ENCODE assay signal across 19 cellular contexts in the genomic region with DNA sequence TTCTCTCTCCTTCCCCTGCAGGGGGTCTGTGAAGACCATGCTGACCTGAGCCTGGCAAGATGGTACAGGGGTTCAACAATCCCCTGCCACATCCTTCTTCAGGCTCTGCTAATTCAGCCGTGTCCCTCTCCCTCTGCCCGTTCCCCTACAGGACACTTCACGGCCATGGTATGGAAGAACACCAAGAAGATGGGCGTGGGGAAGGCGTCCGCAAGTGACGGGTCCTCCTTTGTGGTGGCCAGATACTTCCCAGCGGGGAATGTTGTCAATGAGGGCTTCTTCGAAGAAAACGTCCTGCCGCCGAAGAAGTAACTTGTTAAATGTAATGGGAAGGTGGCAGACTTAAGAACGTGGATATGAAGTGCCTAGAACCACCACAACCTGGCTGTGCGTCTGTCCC. TPM values are rescaled to one million over a fixed set of nuclear protein-coding genes. Genes with fewer than 3 reads are reported as not detected.
DNase-seq lines count a peak whose midpoint lies in the region; ATAC-seq and TF ChIP-seq lines count a peak whose summit lies in the region.
"Had no signal": no experiment of that assay in that cellular context is flagged by ENCODE, and none has a peak within 500 bp of the region (broad histone marks: within the 10 kb centered on the region; RNA-seq: fewer than 3 reads in every experiment).

No MANE protein-coding gene starts in this region.

- H3K4me1 ChIP-seq in heart right ventricle = peaks cover 8 to 67% (median 30%) of the 10 kb centered on the region in 9 donors
- H3K4me1 ChIP-seq in endodermal cell (ENCODE audit: control insufficient read depth, insufficient read depth, low read length) = peaks cover 14% of the 10 kb centered on the region
- peaks cover 20% of the 10 kb centered on the region for H3K4me1 ChIP-seq in neural progenitor cell
- H3K4me1 ChIP-seq in uterus = peaks cover 0 to 33% of the 10 kb centered on the region in 2 donors
- H3K4me1 ChIP-seq: foreskin keratinocyte had no signal

- H3K9me3 Mint-ChIP-seq in endodermal cell (peaks cover 14% of the 10 kb centered on the region), neural progenitor cell (peaks cover 12% of the 10 kb centered on the region)
- H3K9me3 Mint-ChIP-seq: activated T-helper 17 cell treated with anti-CD3 and anti-CD28 coated beads, Interleukin-2, amount 50 U/mL, for 72 hours had no signal

- TF ChIP-seq CTCF in heart right ventricle (IDR thresholded peaks at IDR 0.05) (no peak), endodermal cell (conservative IDR thresholded peaks at IDR 0.05) (no peak), neural progenitor cell (IDR thresholded peaks at IDR 0.05) (no peak), uterus (IDR thresholded peaks at IDR 0.05) (no peak)

- H3K9ac ChIP-seq in endodermal cell (ENCODE audit: extremely low read depth, low read length, poor library complexity, severe bottlenecking) (no peak overlapping the region), neural progenitor cell (no peak overlapping the region)

- DNase-seq in heart right ventricle (no peak), Right ventricle myocardium inferior (ENCODE audit: missing footprints) (no peak), endodermal cell (peak; percentile 61), neural progenitor cell (ENCODE audit: low spot score) (no peak), uterus (no peak), NCI-H187 (lab: John Stamatoyannopoulos, UW) (no peak), caudate nucleus (lab: John Stamatoyannopoulos, UW) (no peak), putamen (ENCODE audit: low spot score) (no peak)
- DNase-seq: cerebellar nuclear complex; foreskin keratinocyte; NCI-H69; PC-9; stimulated activated CD4-positive, alpha-beta T cell treated with anti-CD3 and anti-CD28 coated beads, Interleukin-4, amount 100 ng/mL, for 24 hours; upper lobe of left lung had no signal

- peaks cover 27% of the 10 kb centered on the region for H3K36me3 Mint-ChIP-seq in endodermal cell (ENCODE audit: low read depth)
- peaks cover 7% of the 10 kb centered on the region for H3K36me3 Mint-ChIP-seq in neural progenitor cell

- peaks cover 0 to 27% (median 0%) of the 10 kb centered on the region in 9 donors for H3K36me3 ChIP-seq in heart right ventricle
- H3K36me3 ChIP-seq in endodermal cell (ENCODE audit: control insufficient read depth, insufficient read depth, low read length) = peaks cover 20% of the 10 kb centered on the region
- H3K36me3 ChIP-seq in neural progenitor cell = no peaks in the 10 kb centered on the region
- no peaks in the 10 kb centered on the region for H3K36me3 ChIP-seq in uterus
- H3K36me3 ChIP-seq: upper lobe of left lung had no signal

- H3K4me3 Mint-ChIP-seq in endodermal cell (no peak overlapping the region), neural progenitor cell (no peak overlapping the region)
- H3K4me3 Mint-ChIP-seq: activated T-helper 17 cell treated with anti-CD3 and anti-CD28 coated beads, Interleukin-2, amount 50 U/mL, for 72 hours; neural crest cell had no signal

- H3K79me2 ChIP-seq in neural progenitor cell (ENCODE audit: low read depth) = no peaks in the 10 kb centered on the region

- H3K27ac Mint-ChIP-seq in endodermal cell = peak overlapping the region; percentile 72
- peak overlapping the region; percentile 57 for H3K27ac Mint-ChIP-seq in neural progenitor cell

- TF ChIP-seq POLR2A in uterus (IDR thresholded peaks at IDR 0.05) = no peak

- peaks cover 0 to 6% (median 0%) of the 10 kb centered on the region in 7 donors for H3K27me3 ChIP-seq in heart right ventricle
- H3K27me3 ChIP-seq in endodermal cell (ENCODE audit: control insufficient read depth, insufficient read depth, low read length, poor library complexity, severe bottlenecking) = no peaks in the 10 kb centered on the region
- no peaks in the 10 kb centered on the region for H3K27me3 ChIP-seq in neural progenitor cell
- H3K27me3 ChIP-seq in uterus = no peaks in the 10 kb centered on the region
- H3K27me3 ChIP-seq: foreskin keratinocyte, upper lobe of left lung had no signal

- H4K20me1 ChIP-seq in neural progenitor cell (ENCODE audit: low read depth) = no peaks in the 10 kb centered on the region

- H3K4me2 ChIP-seq in neural progenitor cell = no peak overlapping the region
- H3K4me2 ChIP-seq: PC-9 had no signal

- H3K4me3 ChIP-seq in heart right ventricle = no peak overlapping the region
- no peak overlapping the region for H3K4me3 ChIP-seq in endodermal cell (ENCODE audit: low read length)
- no peak overlapping the region for H3K4me3 ChIP-seq in neural progenitor cell
- no peak overlapping the region for H3K4me3 ChIP-seq in uterus
- H3K4me3 ChIP-seq: lung, PC-9, upper lobe of left lung had no signal

- ATAC-seq in heart right ventricle (no peak), Right ventricle myocardium inferior (no peak)
- ATAC-seq: activated T-helper 17 cell treated with anti-CD3 and anti-CD28 coated beads, Interleukin-2, amount 50 U/mL, for 72 hours; foreskin keratinocyte had no signal

- H3F3A ChIP-seq in neural progenitor cell (ENCODE audit: low read depth) = peaks cover 30% of the 10 kb centered on the region

- H3K27ac ChIP-seq in heart right ventricle = peak overlapping the region in 8 of 10 donors; percentile 7 to 90 (median 78)
- H3K27ac ChIP-seq in endodermal cell (ENCODE audit: low read depth, low read length) = peak overlapping the region; percentile 6
- H3K27ac ChIP-seq in neural progenitor cell = no peak overlapping the region
- peak overlapping the region; percentile 86 to 96 for H3K27ac ChIP-seq in uterus
- no peak overlapping the region for H3K27ac ChIP-seq in caudate nucleus (ENCODE audit: low read depth, low read length)
- H3K27ac ChIP-seq: foreskin keratinocyte, PC-9 had no signal

- intact Hi-C loops in heart right ventricle (cut with DNase I) (loop anchor here in 2 of 10 donors (10.0 kb wide), 2 partner anchors 147 to 207 kb away; a partner anchor contains a TSS), Right ventricle myocardium inferior (cut with DNase I) (no loop called here), uterus (cut with DNase I; ENCODE audit: low total_unique reads) (loop anchor here (10.0 kb wide), 1 partner anchor 57 kb away; no protein-coding TSS in a partner anchor)

- H3K27me3 Mint-ChIP-seq in endodermal cell (ENCODE audit: insufficient read depth) (peaks cover 2% of the 10 kb centered on the region), neural progenitor cell (ENCODE audit: insufficient read depth, low read depth) (peaks cover 13% of the 10 kb centered on the region)
- H3K27me3 Mint-ChIP-seq: activated T-helper 17 cell treated with anti-CD3 and anti-CD28 coated beads, Interleukin-2, amount 50 U/mL, for 72 hours had no signal

- WGBS in heart right ventricle, 2 donors = 92 to 93% methylated on average over 14 of the region's 14 CpGs
- 82 to 89% methylated on average over 12 to 14 of the region's 14 CpGs for WGBS in endodermal cell (ENCODE audit: insufficient coverage in 1 of 2, insufficient read length in 1 of 2), 2 experiments

- H2AFZ ChIP-seq in neural progenitor cell (replicated peaks) = no peak overlapping the region
- H2AFZ ChIP-seq: PC-9 had no signal

- H3K9me3 ChIP-seq in heart right ventricle (no peaks in the 10 kb centered on the region), endodermal cell (ENCODE audit: control insufficient read depth, low read length) (peaks cover 18% of the 10 kb centered on the region), neural progenitor cell (ENCODE audit: low read depth) (no peaks in the 10 kb centered on the region), uterus (no peaks in the 10 kb centered on the region)
- H3K9me3 ChIP-seq: upper lobe of left lung had no signal

- H3K4me1 Mint-ChIP-seq in endodermal cell (peaks cover 27% of the 10 kb centered on the region), neural progenitor cell (peaks cover 35% of the 10 kb centered on the region)

RNA-seq across cellular contexts. Expression of a gene that starts 7.0 kb away (rescaled TPM):
- total RNA-seq in heart right ventricle (under 1 TPM in 1 of 10 donors, not detected in 9; 0.15 TPM), Right ventricle myocardium inferior (not detected), endodermal cell (under 1 TPM; 0.18 to 0.35 TPM), neural progenitor cell (ENCODE audit: low replicate concordance) (not detected in 2 replicates), uterus (1 to 10 TPM in 2 of 4 donors, under 1 TPM in 2; 0.26 to 1.6 (median 0.99) TPM)
- polyA plus RNA-seq in heart right ventricle = under 1 TPM in 1 of 2 donors, not detected in 1; 0.12 TPM
- not detected for polyA plus RNA-seq in endodermal cell (2013, experiment 1 of 2)
- polyA plus RNA-seq in endodermal cell (2013, experiment 2 of 2) = not detected
- total RNA-seq: A673; activated CD8-positive, alpha-beta memory T cell treated with anti-CD3 and anti-CD28 coated beads for 36 hours; activated T-helper 17 cell treated with anti-CD3 and anti-CD28 coated beads, Interleukin-2, amount 50 U/mL, for 72 hours; foreskin keratinocyte; neural crest cell; PC-9 had no signal

RNA-seq across cellular contexts. Expression of a gene that starts 25.7 kb away (rescaled TPM):
- total RNA-seq in heart right ventricle = 10 to 100 TPM in 2 of 10 donors, 1 to 10 TPM in 8; 4.7 to 19.2 (median 5.8) TPM
- polyA plus RNA-seq in heart right ventricle = 10 to 100 TPM in 1 of 2 donors, 1 to 10 TPM in 1; 8.0 to 13.9 TPM
- 8.9 TPM for total RNA-seq in Right ventricle myocardium inferior
- total RNA-seq in endodermal cell = 10 to 100 TPM; 38.6 to 54.2 TPM
- 26.4 TPM for polyA plus RNA-seq in endodermal cell (2013, experiment 1 of 2)
- 34.6 TPM for polyA plus RNA-seq in endodermal cell (2013, experiment 2 of 2)
- total RNA-seq in neural progenitor cell (ENCODE audit: low replicate concordance) = 12.4 and 17.4 TPM in 2 replicates
- total RNA-seq in uterus = 100 to 1,000 TPM in 1 of 4 donors, 10 to 100 TPM in 3; 25.6 to 109 (median 60.8) TPM

RNA-seq across cellular contexts. Expression of a gene that starts 28.5 kb away (rescaled TPM):
- 10 to 100 TPM; 44.5 to 80.4 (median 48.8) TPM for total RNA-seq in heart right ventricle
- polyA plus RNA-seq in heart right ventricle = 100 to 1,000 TPM in 1 of 2 donors, 10 to 100 TPM in 1; 34.3 to 138 TPM
- 69.4 TPM for total RNA-seq in Right ventricle myocardium inferior
- 100 to 1,000 TPM; 221 to 240 TPM for total RNA-seq in endodermal cell
- 227 TPM for polyA plus RNA-seq in endodermal cell (2013, experiment 1 of 2)
- polyA plus RNA-seq in endodermal cell (2013, experiment 2 of 2) = 229 TPM
- 199 and 203 TPM in 2 replicates for total RNA-seq in neural progenitor cell (ENCODE audit: low replicate concordance)
- 100 to 1,000 TPM; 111 to 191 (median 141) TPM for total RNA-seq in uterus

Comparison
In these comparisons a context has a peak if more than half of its experiments do, and no peak if none do; other contexts are left out.
1. H3K27ac ChIP-seq: peak in heart right ventricle (8 of 10), endodermal cell (single experiment) and uterus (2 of 2); none in neural progenitor cell (single experiment) and caudate nucleus (single experiment).